22 cellular contexts compared by ENCODE assay signal in genomic region chr15:39591896-39592315, GRCh38. TPM values are rescaled to one million over a fixed set of nuclear protein-coding genes. Genes with fewer than 3 reads are reported as not detected.
A peak's percentile ranks its signal among the peaks of the same experiment; 100 is the strongest.
DNase-seq lines count a peak whose midpoint lies in the region; ATAC-seq and TF ChIP-seq lines count a peak whose summit lies in the region.
"Had no signal": no experiment of that assay in that cellular context is flagged by ENCODE, and none has a peak within 500 bp of the region (broad histone marks: within the 10 kb centered on the region; RNA-seq: fewer than 3 reads in every experiment).

No MANE protein-coding gene starts in this region.

- H3K9me3 ChIP-seq in esophagus muscularis mucosa: no peaks in the 10 kb centered on the region
- H3K9me3 ChIP-seq: HAP-1, psoas muscle, thyroid gland had no signal

- peak overlapping the region in 3 of 4 donors; percentile 5 to 87 (median 34) for H3K27ac ChIP-seq in esophagus muscularis mucosa (replicated peaks in 1 of 4)
- H3K27ac ChIP-seq: brain microvascular endothelial cell, psoas muscle, thyroid gland had no signal

- no peak for TF ChIP-seq POLR2A in esophagus muscularis mucosa (IDR thresholded peaks at IDR 0.05; ENCODE audit: low read depth)

- peaks cover 7 to 92% (median 87%) of the 10 kb centered on the region in 4 donors for H3K4me1 ChIP-seq in esophagus muscularis mucosa
- H3K4me1 ChIP-seq: psoas muscle, thyroid gland had no signal

- H3K27me3 ChIP-seq in esophagus muscularis mucosa: no peaks in the 10 kb centered on the region
- H3K27me3 ChIP-seq: brain microvascular endothelial cell, thyroid gland had no signal

- H3K4me3 ChIP-seq in AG09309 (ENCODE audit: control insufficient read depth, low read depth, low read length) (no peak overlapping the region), esophagus muscularis mucosa (no peak overlapping the region)
- H3K4me3 ChIP-seq: HAP-1, psoas muscle, thyroid gland had no signal

- peaks cover 75 to 100% (median 97%) of the 10 kb centered on the region in 4 donors for H3K36me3 ChIP-seq in esophagus muscularis mucosa

- no peak for TF ChIP-seq CTCF in AG09309 (IDR thresholded peaks at IDR 0.05; ENCODE audit: control insufficient read depth, insufficient read depth, low read depth, low read length, missing control alignments)
- no peak for TF ChIP-seq CTCF in esophagus muscularis mucosa (IDR thresholded peaks at IDR 0.05)

- DNase-seq in AG09309 (ENCODE audit: low read depth) (peak; percentile 62), M059J (ENCODE audit: low read depth) (peak; percentile 69), esophagus muscularis mucosa (ENCODE audit: extremely low spot score) (no peak), myocyte (ENCODE audit: low read depth) (peak; percentile 53), SK-N-DZ (ENCODE audit: low spot score) (no peak), cardiac septum (ENCODE audit: low spot score) (no peak), nucleus accumbens (lab: John Stamatoyannopoulos, UW) (no peak)
- DNase-seq: activated CD4-positive, alpha-beta memory T cell treated with anti-CD3 and anti-CD28 coated beads for 36 hours; activated effector memory CD4-positive, alpha-beta T cell treated with Interleukin-2 at 50 U/mL for 16 hours; brain microvascular endothelial cell; hippocampal formation; MM.1S; NCI-H1436; NCI-H526 treated with DMSO at 0.1 percent for 48 hours; psoas muscle; RPMI8226; stimulated activated CD4-positive, alpha-beta T cell treated with anti-CD3 and anti-CD28 coated beads, Interleukin-4, amount 100 ng/mL, for 1 hour; stimulated activated naive CD4-positive, alpha-beta T cell; thyroid gland had no signal

- intact Hi-C loops in esophagus muscularis mucosa (cut with DNase I) (no loop called here), cardiac septum (cut with DNase I) (no loop called here)

- ATAC-seq in GM18520 (IDR thresholded peaks at IDR 0.05; ENCODE audit: unreplicated experiment): no peak
- ATAC-seq: SK-N-SH treated with all-trans-retinoic acid at 6 μM for 48 hours had no signal

- WGBS in esophagus muscularis mucosa: 72% methylated on average over 2 of the region's 2 CpGs

- no peak for TF ChIP-seq EP300 in esophagus muscularis mucosa (IDR thresholded peaks at IDR 0.05)

RNA-seq across cellular contexts. Expression of gene THBS1, which starts 11.0 kb away (rescaled TPM):
- 3,688 and 5,591 TPM in 2 replicates for total RNA-seq in M059J (2014; rRNA removed; shearing (Covaris generic))
- 1,000 to 10,000 TPM in 1 of 4 donors, 100 to 1,000 TPM in 3; 188 to 4,072 (median 270) TPM for total RNA-seq in esophagus muscularis mucosa
- total RNA-seq in myocyte: 1,149 and 1,987 TPM in 2 replicates
- polyA plus RNA-seq in myocyte (2012): 2,462 TPM
- 0.24 TPM in 1 of 2 replicates, not detected in the other for polyA plus RNA-seq in SK-N-DZ (2014; cell fraction: cytosol; rRNA removed)
- polyA plus RNA-seq in SK-N-DZ (2014; cell fraction: nucleus; rRNA removed): not detected in 2 replicates
- 283 TPM for total RNA-seq in cardiac septum

Comparison
In these comparisons a context has a peak if more than half of its experiments do, and no peak if none do; other contexts are left out.
1. DNase-seq: peak in AG09309 (single experiment), M059J (single experiment) and myocyte (single experiment); none in esophagus muscularis mucosa (single experiment), SK-N-DZ (single experiment), cardiac septum (single experiment) and nucleus accumbens (0 of 56).